8 cellular contexts compared by ENCODE assay signal in genomic region chr6:25992413-25993037, GRCh38. TPM values are rescaled to one million over a fixed set of nuclear protein-coding genes. Genes with fewer than 3 reads are reported as not detected.
A peak's percentile ranks its signal among the peaks of the same experiment; 100 is the strongest.
DNase-seq lines count a peak whose midpoint lies in the region; FAIRE-seq and TF ChIP-seq lines count a peak whose summit lies in the region.

No MANE protein-coding gene starts in this region.

- DNase-seq in GM03348 (ENCODE audit: low spot score) (peak; percentile 97), H9 (peak; percentile 95), SIG-M5 (lab: John Stamatoyannopoulos, UW) (peak; percentile 29), frontal cortex (ENCODE audit: low spot score in 2 of 2) (peak; percentile 79 to 89), substantia nigra (lab: John Stamatoyannopoulos, UW) (peak; percentile 44 to 96 (median 85))
- peak; percentile 83 to 93 (median 88) for DNase-seq in activated naive CD4-positive, alpha-beta T cell (lab: John Stamatoyannopoulos, UW)

- H4K91ac ChIP-seq in H9 (ENCODE audit: insufficient read length, low read depth, low read length), result no peak overlapping the region

- H4K8ac ChIP-seq in H9 (replicated peaks; ENCODE audit: insufficient read length, low read depth, low read length), result no peak overlapping the region

- H3K36me3 ChIP-seq in Loucy (ENCODE audit: insufficient read depth, low read length), result no peaks in the 10 kb centered on the region
- peaks cover 19% of the 10 kb centered on the region for H3K36me3 ChIP-seq in neutrophil

- H3K4me1 ChIP-seq in H9 (ENCODE audit: insufficient read depth, low read length) (no peaks in the 10 kb centered on the region; the same call in 1 of the 2 replicates), Loucy (ENCODE audit: insufficient read depth, low read length, poor library complexity, severe bottlenecking) (peaks cover 37% of the 10 kb centered on the region), neutrophil (ENCODE audit: control insufficient read depth in 1 of 2, insufficient read depth in 1 of 2, low read depth in 1 of 2, low read length in 1 of 2) (peaks cover 21 to 22% of the 10 kb centered on the region in 2 experiments)

- H3K79me1 ChIP-seq in H9 (ENCODE audit: insufficient read depth, low read depth, low read length, poor library complexity, severe bottlenecking), result no peaks in the 10 kb centered on the region

- no peaks in the 10 kb centered on the region for H3K27me3 ChIP-seq in H9 (ENCODE audit: insufficient read depth, low read length)
- H3K27me3 ChIP-seq in Loucy (ENCODE audit: insufficient read depth, low read length, poor library complexity, severe bottlenecking), result no peaks in the 10 kb centered on the region
- H3K27me3 ChIP-seq in neutrophil, result no peaks in the 10 kb centered on the region

- no peak overlapping the region for H2BK5ac ChIP-seq in H9 (ENCODE audit: insufficient read length, low read length)

- H3K9me3 Mint-ChIP-seq in H9, result no peaks in the 10 kb centered on the region

- H3K23me2 ChIP-seq in H9 (ENCODE audit: insufficient read length, low read depth, low read length, poor library complexity, severe bottlenecking), result peaks cover 10% of the 10 kb centered on the region

- H2AK5ac ChIP-seq in H9 (ENCODE audit: insufficient read length, low read length), result no peak overlapping the region

- peak overlapping the region; percentile 95 for H3K4me2 ChIP-seq in H9 (ENCODE audit: insufficient read depth, insufficient read length, low read length)
- peak overlapping the region; percentile 85 for H3K4me2 ChIP-seq in Loucy (ENCODE audit: low read depth, low read length, poor library complexity, severe bottlenecking)

- no peak overlapping the region for H2BK12ac ChIP-seq in H9 (ENCODE audit: insufficient read length, low read depth, low read length)

- H3K79me2 ChIP-seq in H9 (ENCODE audit: insufficient read depth, low read length) (no peaks in the 10 kb centered on the region), Loucy (ENCODE audit: insufficient read depth, low read length) (peaks cover 4% of the 10 kb centered on the region; the same call in 1 of the 2 replicates)

- peaks cover 30 to 34% of the 10 kb centered on the region in 2 experiments for H3K4me1 Mint-ChIP-seq in H9

- H3K23ac ChIP-seq in H9 (ENCODE audit: insufficient read length, low read depth, low read length), result no peak overlapping the region

- H3K36me3 Mint-ChIP-seq in H9 (ENCODE audit: insufficient read depth in 1 of 3, low read depth in 3 of 3), result no peaks in the 10 kb centered on the region

- no peak overlapping the region for H3K56ac ChIP-seq in H9 (ENCODE audit: insufficient read length, low read depth, low read length)

- no peak for FAIRE-seq in frontal cortex (lab: Jason Lieb, UNC)

- H3K27ac ChIP-seq in H9 (ENCODE audit: insufficient read length, low read depth, low read length), result no peak overlapping the region
- peak overlapping the region; percentile 92 for H3K27ac ChIP-seq in neutrophil
- peak overlapping the region; percentile 85 for H3K27ac ChIP-seq in substantia nigra (ENCODE audit: low read depth, low read length, poor library complexity, severe bottlenecking)

- H2AFZ ChIP-seq in H9 (ENCODE audit: low read length) (no peak overlapping the region), Loucy (ENCODE audit: low read length) (peak overlapping the region; percentile 92)

- no peaks in the 10 kb centered on the region for H3F3A ChIP-seq in Loucy (ENCODE audit: low read depth)

- no peak overlapping the region for H3T11ph ChIP-seq in H9 (ENCODE audit: low read length)

- no peak overlapping the region for H2BK15ac ChIP-seq in H9 (ENCODE audit: low read depth, low read length)

- H3K4me3 Mint-ChIP-seq in H9, result peak overlapping the region; percentile 86 to 87

- H2BK20ac ChIP-seq in H9 (ENCODE audit: low read depth, low read length, poor library complexity, severe bottlenecking), result no peak overlapping the region

- H3K4ac ChIP-seq in H9 (ENCODE audit: low read depth, low read length), result no peak overlapping the region

- H3K27me3 Mint-ChIP-seq in H9 (ENCODE audit: low read depth), result no peaks in the 10 kb centered on the region

- H3K14ac ChIP-seq in H9 (ENCODE audit: insufficient read depth, low read length), result no peak overlapping the region

- H3K9me3 ChIP-seq in H9 (ENCODE audit: control insufficient read depth, low read depth, low read length), result no peaks in the 10 kb centered on the region
- H3K9me3 ChIP-seq in Loucy (ENCODE audit: insufficient read depth, low read depth, low read length), result no peaks in the 10 kb centered on the region
- H3K9me3 ChIP-seq in neutrophil, result no peaks in the 10 kb centered on the region

- H3K9me2 ChIP-seq in Loucy (replicated peaks; ENCODE audit: low read depth, low read length), result no peaks in the 10 kb centered on the region

- peak overlapping the region; percentile 46 for H3K18ac ChIP-seq in H9 (ENCODE audit: insufficient read length, low read depth, low read length)

- H4K20me1 ChIP-seq in H9 (ENCODE audit: control insufficient read depth, insufficient read depth, insufficient read length) (no peaks in the 10 kb centered on the region), Loucy (ENCODE audit: insufficient read depth, low read length, poor library complexity, severe bottlenecking) (no peaks in the 10 kb centered on the region)

- H3K27ac Mint-ChIP-seq in H9, result peak overlapping the region in 2 of 3 experiments; percentile 94 to 95; a peak in 5 of 7 replicates

- WGBS in H9 (ENCODE audit: extremely low coverage, insufficient read length, low lambda C conversion rate), result no CpG with 5 or more reads among the region's 44 CpGs

- no peak overlapping the region for H2BK120ac ChIP-seq in H9 (ENCODE audit: low read depth, low read length, poor library complexity, severe bottlenecking)

- H3K9ac ChIP-seq in H9 (ENCODE audit: extremely low read depth, insufficient read length, low read length), result peak overlapping the region; percentile 51
- H3K9ac ChIP-seq in Loucy (ENCODE audit: low read depth, low read length, poor library complexity, severe bottlenecking), result peak overlapping the region; percentile 97

- TF ChIP-seq CTCF in H9 (conservative IDR thresholded peaks at IDR 0.05) (peak; percentile 99), Loucy (conservative IDR thresholded peaks at IDR 0.05; ENCODE audit: low read length) (peak; percentile 99), neutrophil (IDR thresholded peaks at IDR 0.05) (peak; percentile 95)

- H3K4me3 ChIP-seq in Loucy (ENCODE audit: low read length, poor library complexity, severe bottlenecking) (peak overlapping the region; percentile 97), neutrophil (ENCODE audit: low read depth in 1 of 2, low read length in 1 of 2) (peak overlapping the region; percentile 71 to 72)

- no peak overlapping the region for H4K5ac ChIP-seq in H9 (ENCODE audit: insufficient read length, low read depth, low read length)

RNA-seq across cellular contexts. Expression of gene TRIM38, which starts 29.9 kb away (rescaled TPM):
- total RNA-seq in H9 (2021) (0.55 and 0.61 TPM in 2 replicates), frontal cortex (0.41 TPM)

Comparison
In these comparisons a context has a peak if more than half of its experiments do, and no peak if none do; other contexts are left out.
1. DNase-seq: peak in every context shown above with its lines; median percentile 97 in GM03348; 95 in H9; 88 in activated naive CD4-positive, alpha-beta T cell; 85 in substantia nigra; 84 in frontal cortex; 29 in SIG-M5.